8 cellular contexts compared by ENCODE assay signal in the genomic region with DNA sequence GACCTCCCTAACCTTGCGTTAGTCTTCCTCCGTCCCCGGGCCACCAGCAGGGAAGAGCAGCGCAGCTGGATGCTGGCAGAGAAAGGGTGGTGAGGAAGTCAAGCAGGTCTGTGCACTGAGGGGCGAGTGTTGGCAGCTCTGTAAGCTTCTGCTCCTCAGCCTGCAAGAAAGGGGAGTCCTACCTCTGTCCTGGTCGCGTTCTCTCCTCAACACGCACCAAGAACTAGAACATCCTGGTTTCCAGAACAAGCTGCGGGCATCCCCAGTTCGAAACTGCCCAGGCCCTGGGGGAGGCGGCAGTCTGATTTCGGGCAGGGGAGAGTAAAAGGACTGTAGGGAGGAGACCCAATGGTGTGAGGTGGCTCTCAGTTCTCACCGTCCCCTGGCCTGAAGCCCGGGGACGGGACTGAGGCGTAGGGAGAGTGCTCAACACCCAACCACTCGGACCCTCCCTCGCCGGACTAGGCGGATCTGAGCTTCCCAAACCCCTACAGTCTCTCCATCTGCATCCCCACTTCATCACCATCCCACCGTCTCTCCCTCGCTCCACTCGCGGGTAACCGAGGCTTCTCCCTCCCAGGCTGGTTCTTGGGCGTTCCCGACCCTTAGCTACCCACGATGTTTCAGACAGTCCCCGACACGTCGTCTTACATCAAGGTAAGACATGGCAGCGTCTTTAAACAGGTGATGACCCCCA. TPM values are rescaled to one million over a fixed set of nuclear protein-coding genes. Genes with fewer than 3 reads are reported as not detected.
DNase-seq lines count a peak whose midpoint lies in the region; ATAC-seq and TF ChIP-seq lines count a peak whose summit lies in the region.

No MANE protein-coding gene starts in this region.

- peaks cover 5% of the 10 kb centered on the region for H3K36me3 Mint-ChIP-seq in activated naive CD4-positive, alpha-beta T cell treated with anti-CD3 and anti-CD28 coated beads, Interleukin-2, amount 10 ng/mL, durations not matched to agents 7 days and 5 days
- H3K36me3 Mint-ChIP-seq in T-cell, result no peaks in the 10 kb centered on the region

- TF ChIP-seq EP300 in stomach (IDR thresholded peaks at IDR 0.05), result no peak

- TF ChIP-seq POLR2A in stomach (IDR thresholded peaks at IDR 0.05), result no peak

- DNase-seq in activated naive CD4-positive, alpha-beta T cell treated with anti-CD3 and anti-CD28 coated beads, Interleukin-2, amount 10 ng/mL, durations not matched to agents 7 days and 5 days, result no peak
- DNase-seq in activated naive CD4-positive, alpha-beta T cell treated with Interleukin-2 at 50 U/mL for 16 hours, result no peak
- DNase-seq in T-cell, result peak in 2 of 34 experiments; percentile 16
- no peak for DNase-seq in stomach
- no peak for DNase-seq in NCI-H1092 treated with DMSO at 0.1 percent for 48 hours (lab: John Stamatoyannopoulos, UW)

- H3K4me1 Mint-ChIP-seq in activated naive CD4-positive, alpha-beta T cell treated with anti-CD3 and anti-CD28 coated beads, Interleukin-2, amount 10 ng/mL, durations not matched to agents 7 days and 5 days, result peaks cover 46% of the 10 kb centered on the region
- peaks cover 42 to 59% (median 44%) of the 10 kb centered on the region in 3 donors for H3K4me1 Mint-ChIP-seq in T-cell

- no peak overlapping the region for H3K9ac ChIP-seq in iPS-18a (ENCODE audit: low read length)

- peak overlapping the region; percentile 71 for H3K4me3 Mint-ChIP-seq in activated naive CD4-positive, alpha-beta T cell treated with anti-CD3 and anti-CD28 coated beads, Interleukin-2, amount 10 ng/mL, durations not matched to agents 7 days and 5 days
- peak overlapping the region; percentile 78 to 85 (median 80) for H3K4me3 Mint-ChIP-seq in T-cell

- TF ChIP-seq CTCF in stomach (IDR thresholded peaks at IDR 0.05), result no peak

- H3K4me3 ChIP-seq in iPS-18a (ENCODE audit: low read length) (peak overlapping the region; percentile 51), stomach (peak overlapping the region in 3 of 4 donors; percentile 30 to 48 (median 36))

- WGBS in stomach, 5 donors, result 8 to 14% (median 13%) methylated on average over 30 to 32 of the region's 32 CpGs

- peaks cover 94% of the 10 kb centered on the region for H3K27me3 Mint-ChIP-seq in activated naive CD4-positive, alpha-beta T cell treated with anti-CD3 and anti-CD28 coated beads, Interleukin-2, amount 10 ng/mL, durations not matched to agents 7 days and 5 days
- peaks cover 14 to 39% of the 10 kb centered on the region in 2 donors for H3K27me3 Mint-ChIP-seq in T-cell

- H3K36me3 ChIP-seq in iPS-18a (ENCODE audit: control insufficient read depth, low read depth, low read length), result no peaks in the 10 kb centered on the region
- H3K36me3 ChIP-seq in stomach, result no peaks in the 10 kb centered on the region

- intact Hi-C loops in stomach (cut with DNase I; ENCODE audit: low total_unique reads), result no loop called here

- CTCF ChIA-PET in activated naive CD4-positive, alpha-beta T cell treated with anti-CD3 and anti-CD28 coated beads, Interleukin-2, amount 10 ng/mL, durations not matched to agents 7 days and 5 days (lab: Charles Lee), result interaction anchor here (1.0 to 2.8 kb wide), 4 partner anchors 33 to 68 kb away, joined by 3 to 8 read pairs (median 4); no protein-coding TSS in a partner anchor
- CTCF ChIA-PET in T-cell (lab: Charles Lee), result interaction anchor here (0.5 to 1.4 kb wide), 8 partner anchors 10 to 654 kb away, joined by 3 to 8 read pairs (median 4); no protein-coding TSS in a partner anchor

- POLR2A ChIA-PET in T-cell (lab: Charles Lee), result interaction anchor here (0.5 to 0.6 kb wide), 7 partner anchors 9 to 983 kb away, joined by 3 to 7 read pairs (median 5); no protein-coding TSS in a partner anchor

- H3K27me3 ChIP-seq in iPS-18a (ENCODE audit: control insufficient read depth, insufficient read depth, low read length), result peaks cover 100% of the 10 kb centered on the region
- H3K27me3 ChIP-seq in stomach, result peaks cover 5 to 89% (median 74%) of the 10 kb centered on the region in 3 donors

- H3K27ac ChIP-seq in iPS-18a (ENCODE audit: low read length) (no peak overlapping the region), stomach (no peak overlapping the region)

- ATAC-seq in T-cell (replicated peaks in 1 of 4), result peak; percentile 32 to 64 (median 44)
- no peak for ATAC-seq in GM18858 (IDR thresholded peaks at IDR 0.05; ENCODE audit: unreplicated experiment)
- no peak for ATAC-seq in HG03280 (IDR thresholded peaks at IDR 0.05; ENCODE audit: unreplicated experiment)

- peak overlapping the region; percentile 43 for H3K27ac Mint-ChIP-seq in activated naive CD4-positive, alpha-beta T cell treated with anti-CD3 and anti-CD28 coated beads, Interleukin-2, amount 10 ng/mL, durations not matched to agents 7 days and 5 days
- H3K27ac Mint-ChIP-seq in T-cell, result no peak overlapping the region

- H3K4me1 ChIP-seq in iPS-18a (ENCODE audit: control insufficient read depth, low read depth, low read length) (peaks cover 28% of the 10 kb centered on the region), stomach (peaks cover 28 to 58% (median 46%) of the 10 kb centered on the region in 4 donors)

- peaks cover 5% of the 10 kb centered on the region for H3K9me3 ChIP-seq in iPS-18a (ENCODE audit: control insufficient read depth, low read depth, low read length)
- no peaks in the 10 kb centered on the region for H3K9me3 ChIP-seq in stomach

- peaks cover 3% of the 10 kb centered on the region for H3K9me3 Mint-ChIP-seq in activated naive CD4-positive, alpha-beta T cell treated with anti-CD3 and anti-CD28 coated beads, Interleukin-2, amount 10 ng/mL, durations not matched to agents 7 days and 5 days
- H3K9me3 Mint-ChIP-seq in T-cell, result peaks cover 0 to 3% (median 0%) of the 10 kb centered on the region in 3 donors

RNA-seq across cellular contexts. Expression of a gene that starts 7.7 kb away (rescaled TPM):
- 100 to 1,000 TPM in 2 of 5 donors, 10 to 100 TPM in 3; 87.0 to 114 (median 94.6) TPM for total RNA-seq in T-cell
- 10 to 100 TPM in 3 of 5 donors, 1 to 10 TPM in 1, under 1 TPM in 1; 0.87 to 39.7 (median 13.0) TPM for total RNA-seq in stomach
- polyA plus RNA-seq in stomach, result 1 to 10 TPM; 2.4 to 4.0 (median 3.6) TPM

Comparison
In these comparisons a context has a peak if more than half of its experiments do, and no peak if none do; other contexts are left out.
1. ATAC-seq: peak in T-cell (4 of 4); none in GM18858 (single experiment) and HG03280 (single experiment).